Comparison of ENCODE assay signal across 8 cellular contexts in the genomic region with DNA sequence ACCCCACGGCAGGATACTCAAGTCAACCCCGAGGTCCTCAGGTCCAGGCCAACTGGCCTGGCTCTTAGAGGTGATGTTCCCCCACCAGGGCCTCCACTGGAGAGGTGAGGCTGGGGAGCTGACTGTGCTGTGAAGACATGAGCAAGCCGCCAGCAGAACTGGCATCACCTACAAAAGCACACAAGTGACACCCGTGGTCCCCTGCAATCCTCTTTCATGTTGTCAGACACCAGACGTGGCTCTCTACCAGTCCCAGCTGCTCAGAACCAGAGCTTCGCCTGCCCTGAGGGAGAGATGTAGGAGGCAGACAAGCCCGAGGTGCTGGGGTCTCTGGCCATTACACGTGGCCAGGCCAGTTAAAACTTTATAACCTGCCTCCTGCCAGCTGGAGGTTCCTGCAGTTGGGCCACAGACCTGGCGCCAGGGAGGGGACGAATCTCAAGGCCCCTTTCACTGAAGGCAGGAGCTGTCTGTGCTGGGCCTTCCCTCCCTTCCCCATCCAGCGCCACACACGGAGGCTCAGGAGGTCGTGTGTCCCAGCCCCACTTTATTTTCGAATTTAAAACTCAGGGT. TPM values are rescaled to one million over a fixed set of nuclear protein-coding genes. Genes with fewer than 3 reads are reported as not detected.
DNase-seq lines count a peak whose midpoint lies in the region; ATAC-seq and TF ChIP-seq lines count a peak whose summit lies in the region.
"Had no signal": no experiment of that assay in that cellular context is flagged by ENCODE, and none has a peak within 500 bp of the region (broad histone marks: within the 10 kb centered on the region; RNA-seq: fewer than 3 reads in every experiment).

No MANE protein-coding gene starts in this region.

- CTCF ChIA-PET in HCT116 (lab: Charles Lee) = interaction anchor here (1.2 to 2.8 kb wide), 2 partner anchors 28 to 46 kb away, joined by 4 to 47 read pairs; no protein-coding TSS in a partner anchor
- CTCF ChIA-PET in SK-N-SH (lab: Yijun Ruan, JAX) = interaction anchor here (0.6 to 5.5 kb wide), 9 partner anchors 13 to 1752 kb away, joined by 3 to 40 read pairs (median 6); a partner anchor contains a TSS

- H3K27me3 ChIP-seq in HCT116 (ENCODE audit: insufficient read depth, low read length) (no peaks in the 10 kb centered on the region), SK-N-SH (ENCODE audit: insufficient read depth) (no peaks in the 10 kb centered on the region)
- H3K27me3 ChIP-seq: SJCRH30 had no signal

- H3K4me2 ChIP-seq in HCT116 (ENCODE audit: low read length) = peak overlapping the region; percentile 93
- no peak overlapping the region for H3K4me2 ChIP-seq in SK-N-SH

- peak overlapping the region; percentile 66 for H3K9ac ChIP-seq in HCT116 (ENCODE audit: low read length)
- H3K9ac ChIP-seq in SK-N-SH = no peak overlapping the region

- DNase-seq in HCT116 (ENCODE audit: low read depth, low spot score) (no peak), SK-N-SH (peak; percentile 59), epithelial cell of proximal tubule (ENCODE audit: low read depth) (no peak), NCI-H1694 (lab: John Stamatoyannopoulos, UW) (no peak), HuH-7.5 (ENCODE audit: low spot score) (no peak)

- H3K9me3 ChIP-seq in HCT116 (ENCODE audit: control insufficient read depth in 1 of 2, insufficient read depth in 1 of 2, low read depth in 1 of 2, low read length in 2 of 2) = no peaks in the 10 kb centered on the region
- H3K9me3 ChIP-seq in SK-N-SH = no peaks in the 10 kb centered on the region
- H3K9me3 ChIP-seq: SJCRH30 had no signal

- H3K9me2 ChIP-seq in HCT116 (ENCODE audit: insufficient read depth) (no peaks in the 10 kb centered on the region), SK-N-SH (no peaks in the 10 kb centered on the region)

- peaks cover 25 to 29% of the 10 kb centered on the region in 2 experiments for H3K36me3 ChIP-seq in HCT116 (ENCODE audit: control insufficient read depth in 1 of 2, insufficient read depth in 2 of 2, low read length in 2 of 2)
- peaks cover 29 to 40% of the 10 kb centered on the region in 2 experiments for H3K36me3 ChIP-seq in SK-N-SH (replicated peaks in 1 of 2; ENCODE audit: control insufficient read depth in 1 of 2, insufficient read depth in 2 of 2, low read length in 1 of 2)

- ATAC-seq in HCT116 = no peak
- no peak for ATAC-seq in GM21528 (IDR thresholded peaks at IDR 0.05; ENCODE audit: low FRiP score, unreplicated experiment)

- H4K20me1 ChIP-seq in HCT116 (ENCODE audit: insufficient read depth) = peaks cover 12% of the 10 kb centered on the region; the same call in 1 of the 2 replicates
- peaks cover 19% of the 10 kb centered on the region for H4K20me1 ChIP-seq in SK-N-SH (ENCODE audit: insufficient read depth)

- WGBS in SK-N-SH (ENCODE audit: low lambda C conversion rate) = 55% methylated on average over 9 of the region's 14 CpGs

- H2AFZ ChIP-seq in HCT116 (ENCODE audit: low read depth, low read length, poor library complexity, severe bottlenecking) (no peak overlapping the region), SK-N-SH (ENCODE audit: low read depth) (no peak overlapping the region)

- peaks cover 41% of the 10 kb centered on the region for H3K79me2 ChIP-seq in HCT116 (ENCODE audit: insufficient read depth, low read length)
- H3K79me2 ChIP-seq in SK-N-SH (ENCODE audit: insufficient read depth) = peaks cover 21% of the 10 kb centered on the region

- no TSS peak for BruUV-seq in HCT116 (replicated peaks; lab: Mats Ljungman, UMichigan)

- peak in 1 of 2 experiments; percentile 27; a peak in 1 of 4 replicates for TF ChIP-seq EP300 in SK-N-SH (IDR thresholded peaks at IDR 0.05; ENCODE audit: borderline replicate concordance in 1 of 2, low read depth in 1 of 2, low read length in 1 of 2)

- TF ChIP-seq RAD21 in HCT116 (IDR thresholded peaks at IDR 0.05; ENCODE audit: low read depth) = no peak
- no peak for TF ChIP-seq RAD21 in SK-N-SH (IDR thresholded peaks at IDR 0.05; ENCODE audit: low read length)

- H3K27ac ChIP-seq in HCT116 (ENCODE audit: low read depth, low read length) (peak overlapping the region; percentile 70), SK-N-SH (ENCODE audit: low read depth in 2 of 2, low read length in 1 of 2) (peak overlapping the region; percentile 27 to 78; a peak in 3 of 4 replicates), skin epidermis (peak overlapping the region in 19 of 21 experiments; percentile 3 to 89 (median 73))
- H3K27ac ChIP-seq: SJCRH30 had no signal

- RAD21 ChIA-PET in HCT116 (lab: Charles Lee; ENCODE audit: low non-redundant PET in 1 of 2, low total read pairs in 2 of 2, uncharacterized antibody in 2 of 2, unreplicated experiment in 2 of 2) = no interaction called here

- TF ChIP-seq CTCF in HCT116 (IDR thresholded peaks at IDR 0.05 in 2 of 3, conservative IDR thresholded peaks at IDR 0.05 in 1 of 3; ENCODE audit: borderline replicate concordance in 1 of 3, insufficient read depth in 1 of 3, low read depth in 2 of 3, low read length in 2 of 3) (no peak), SK-N-SH (IDR thresholded peaks at IDR 0.05) (no peak), epithelial cell of proximal tubule (conservative IDR thresholded peaks at IDR 0.05; ENCODE audit: low read depth, low read length) (no peak)

- H3K4me1 ChIP-seq in HCT116 (ENCODE audit: control insufficient read depth in 1 of 2, insufficient read depth in 2 of 2, low read length in 2 of 2) (peaks cover 2 to 29% of the 10 kb centered on the region in 2 experiments; a peak in 3 of 4 replicates), SK-N-SH (ENCODE audit: control insufficient read depth in 1 of 2, insufficient read depth in 2 of 2, low read depth in 1 of 2, low read length in 1 of 2) (peaks cover 9 to 28% of the 10 kb centered on the region in 2 experiments; a peak in 3 of 4 replicates)
- H3K4me1 ChIP-seq: SJCRH30 had no signal

- POLR2A ChIA-PET in HCT116 (lab: Charles Lee) = interaction anchor here (1.0 to 2.5 kb wide), 3 partner anchors 23 to 168 kb away, joined by 4 to 14 read pairs (median 5); a partner anchor contains a TSS
- POLR2A ChIA-PET in SK-N-SH (lab: Yijun Ruan, JAX) = interaction anchor here (1.1 to 1.9 kb wide), 2 partner anchors 23 to 122 kb away, joined by 3 to 6 read pairs; a partner anchor contains a TSS

- intact Hi-C loops in HCT116 (cut with micrococcal nuclease) = loop anchor here (1.0 to 2.0 kb wide), 2 partner anchors 45 to 121 kb away; no protein-coding TSS in a partner anchor

- TF ChIP-seq POLR2A in HCT116 (IDR thresholded peaks at IDR 0.05; ENCODE audit: borderline replicate concordance, extremely low read depth, insufficient read depth, insufficient read length) = no peak

- H3K4me3 ChIP-seq in HCT116 (replicated peaks in 1 of 2; ENCODE audit: low read depth in 1 of 2, low read length in 2 of 2) (peak overlapping the region; percentile 29 to 78), SK-N-SH (ENCODE audit: low read depth in 2 of 2, low read length in 1 of 2) (no peak overlapping the region; a peak in 1 of 4 replicates), epithelial cell of proximal tubule (ENCODE audit: low read depth, low read length) (peak overlapping the region; percentile 24), skin epidermis (peak overlapping the region in 4 of 7 experiments; percentile 71 to 93 (median 81))

- peaks cover 49% of the 10 kb centered on the region for H3F3A ChIP-seq in SK-N-SH (replicated peaks; ENCODE audit: insufficient read depth)

TF ChIP-seq in HCT116, 20 proteins besides CTCF, POLR2A, EP300 and RAD21 (continues in another document):
- TF ChIP-seq, protein P1, sequence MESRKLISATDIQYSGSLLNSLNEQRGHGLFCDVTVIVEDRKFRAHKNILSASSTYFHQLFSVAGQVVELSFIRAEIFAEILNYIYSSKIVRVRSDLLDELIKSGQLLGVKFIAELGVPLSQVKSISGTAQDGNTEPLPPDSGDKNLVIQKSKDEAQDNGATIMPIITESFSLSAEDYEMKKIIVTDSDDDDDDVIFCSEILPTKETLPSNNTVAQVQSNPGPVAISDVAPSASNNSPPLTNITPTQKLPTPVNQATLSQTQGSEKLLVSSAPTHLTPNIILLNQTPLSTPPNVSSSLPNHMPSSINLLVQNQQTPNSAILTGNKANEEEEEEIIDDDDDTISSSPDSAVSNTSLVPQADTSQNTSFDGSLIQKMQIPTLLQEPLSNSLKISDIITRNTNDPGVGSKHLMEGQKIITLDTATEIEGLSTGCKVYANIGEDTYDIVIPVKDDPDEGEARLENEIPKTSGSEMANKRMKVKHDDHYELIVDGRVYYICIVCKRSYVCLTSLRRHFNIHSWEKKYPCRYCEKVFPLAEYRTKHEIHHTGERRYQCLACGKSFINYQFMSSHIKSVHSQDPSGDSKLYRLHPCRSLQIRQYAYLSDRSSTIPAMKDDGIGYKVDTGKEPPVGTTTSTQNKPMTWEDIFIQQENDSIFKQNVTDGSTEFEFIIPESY (IDR thresholded peaks at IDR 0.05; ENCODE audit: extremely low read depth, insufficient replicate concordance, low read length) = no peak
- no peak for TF ChIP-seq YY1 (IDR thresholded peaks at IDR 0.05; ENCODE audit: extremely low read depth, insufficient replicate concordance, low read depth, low read length)

TF ChIP-seq in SK-N-SH, 30 proteins besides CTCF, POLR2A, EP300 and RAD21:
- TF ChIP-seq POLR2AphosphoS5 (IDR thresholded peaks at IDR 0.05; ENCODE audit: low read depth, low read length) = no peak; the same call in 1 of the 2 replicates
- TF ChIP-seq MXI1 (IDR thresholded peaks at IDR 0.05; ENCODE audit: low read depth, low read length) = peak; percentile 52
- 0 out of 2 replicates have a peak, but pooled peaks have one; percentile 24 for TF ChIP-seq FOXJ3 (CRISPR knock-in tag; IDR thresholded peaks at IDR 0.05)
- no peak for TF ChIP-seq NRF1 (IDR thresholded peaks at IDR 0.05; ENCODE audit: low read depth, low read length)
- peak; percentile 61; the same call in 1 of the 2 replicates for TF ChIP-seq GATA2 (CRISPR knock-in tag; IDR thresholded peaks at IDR 0.05)
- no peak for TF ChIP-seq TAF1 (IDR thresholded peaks at IDR 0.05; ENCODE audit: borderline replicate concordance, low read depth, low read length)
- TF ChIP-seq MEF2A (IDR thresholded peaks at IDR 0.05; ENCODE audit: borderline replicate concordance, low read depth) = no peak

RNA-seq across cellular contexts. Expression of a gene that starts 2.2 kb away (rescaled TPM):
- total RNA-seq in HCT116 (2021; ENCODE audit: unreplicated experiment) (35.1 TPM), epithelial cell of proximal tubule (41.5 and 62.2 TPM in 2 replicates)
- polyA plus RNA-seq in HCT116 (2012) = 24.9 and 32.5 TPM in 2 replicates
- 7.6 and 8.0 TPM in 2 replicates for polyA plus RNA-seq in SK-N-SH (2012; rRNA removed)
- 2.3 and 5.3 TPM in 2 replicates for polyA plus RNA-seq in SK-N-SH (2012; cell fraction: cytosol; rRNA removed)
- 29.6 and 54.1 TPM in 2 replicates for polyA plus RNA-seq in SK-N-SH (2012; cell fraction: nucleus; rRNA removed)

RNA-seq across cellular contexts. Expression of a gene that starts 22.9 kb away (rescaled TPM):
- total RNA-seq in HCT116 (2021; ENCODE audit: unreplicated experiment) = 289 TPM
- 231 and 273 TPM in 2 replicates for polyA plus RNA-seq in HCT116 (2012)
- 98.3 and 101 TPM in 2 replicates for polyA plus RNA-seq in SK-N-SH (2012; rRNA removed)
- polyA plus RNA-seq in SK-N-SH (2012; cell fraction: cytosol; rRNA removed) = 139 and 170 TPM in 2 replicates
- 38.3 and 75.9 TPM in 2 replicates for polyA plus RNA-seq in SK-N-SH (2012; cell fraction: nucleus; rRNA removed)
- 213 and 237 TPM in 2 replicates for total RNA-seq in epithelial cell of proximal tubule

Comparison
In these comparisons a context has a peak if more than half of its experiments do, and no peak if none do; other contexts are left out.
1. H3K4me3 ChIP-seq: peak in HCT116 (2 of 2), epithelial cell of proximal tubule (single experiment) and skin epidermis (4 of 7); none in SK-N-SH (0 of 2).
2. Peak in every context shown above with its lines, with median percentiles within 50 percentile points of each other: H3K27ac ChIP-seq.